1 cellular context compared by ENCODE assay signal in genomic region chrX:85084770-85085393, GRCh38.
TF ChIP-seq lines count a peak whose summit lies in the region.

No MANE protein-coding gene starts in this region.

TF ChIP-seq in H1, 55 proteins besides CTCF, POLR2A, EP300 and RAD21 (continued from another document):
- TF ChIP-seq GTF2F1 (IDR thresholded peaks at IDR 0.05; ENCODE audit: borderline replicate concordance, low read depth, low read length) (no peak), SP4 (IDR thresholded peaks at IDR 0.05; ENCODE audit: low read length) (no peak), SRF (IDR thresholded peaks at IDR 0.05; ENCODE audit: low read depth, low read length) (no peak), SIRT6 (IDR thresholded peaks at IDR 0.05; ENCODE audit: low read length) (no peak), KDM5A (IDR thresholded peaks at IDR 0.05; ENCODE audit: low read length) (no peak), RXRA (IDR thresholded peaks at IDR 0.05; ENCODE audit: insufficient read depth, low read depth, low read length) (no peak), EGR1 (IDR thresholded peaks at IDR 0.05; ENCODE audit: borderline replicate concordance, low read depth, low read length) (no peak), BRCA1 (IDR thresholded peaks at IDR 0.05; ENCODE audit: low read depth, low read length) (no peak), SIN3A (conservative IDR thresholded peaks at IDR 0.05 in 1 of 2, IDR thresholded peaks at IDR 0.05 in 1 of 2; ENCODE audit: low read depth in 1 of 2, low read length in 2 of 2) (no peak), ZNF274 (IDR thresholded peaks at IDR 0.05; ENCODE audit: borderline replicate concordance, extremely low read depth, low read length) (no peak), USF2 (IDR thresholded peaks at IDR 0.05; ENCODE audit: low read length) (no peak), CEBPB (IDR thresholded peaks at IDR 0.05; ENCODE audit: low read depth, low read length) (no peak), YY1 (IDR thresholded peaks at IDR 0.05; ENCODE audit: low read depth, low read length) (no peak)
